ENCODE assay signal across 10 cellular contexts in genomic region chr20:43404880-43405279, GRCh38. TPM values are rescaled to one million over a fixed set of nuclear protein-coding genes. Genes with fewer than 3 reads are reported as not detected.
A peak's percentile ranks its signal among the peaks of the same experiment; 100 is the strongest.
DNase-seq lines count a peak whose midpoint lies in the region; ATAC-seq and TF ChIP-seq lines count a peak whose summit lies in the region.
"Had no signal": no experiment of that assay in that cellular context is flagged by ENCODE, and none has a peak within 500 bp of the region (broad histone marks: within the 10 kb centered on the region; RNA-seq: fewer than 3 reads in every experiment).

No MANE protein-coding gene starts in this region.

- H3K4me3 ChIP-seq in transverse colon: no peak overlapping the region

- H3K4me1 ChIP-seq in foreskin keratinocyte (no peaks in the 10 kb centered on the region), transverse colon (no peaks in the 10 kb centered on the region)

- no peak for TF ChIP-seq POLR2A in transverse colon (IDR thresholded peaks at IDR 0.05)

- H3K27me3 ChIP-seq in foreskin keratinocyte (no peaks in the 10 kb centered on the region), transverse colon (peaks cover 9% of the 10 kb centered on the region)

- TF ChIP-seq EP300 in transverse colon (IDR thresholded peaks at IDR 0.05; ENCODE audit: low read depth): no peak

- H3K27ac ChIP-seq in foreskin keratinocyte (no peak overlapping the region), transverse colon (no peak overlapping the region)

- no peak for ATAC-seq in foreskin keratinocyte
- no peak for ATAC-seq in HG02852 (IDR thresholded peaks at IDR 0.05; ENCODE audit: unreplicated experiment)
- ATAC-seq in GM19023 (IDR thresholded peaks at IDR 0.05; ENCODE audit: unreplicated experiment): no peak
- ATAC-seq: activated CD4-positive, CD25-positive, alpha-beta regulatory T cell treated with anti-CD3 and anti-CD28 coated beads, Interleukin-2, amount 50 U/mL, for 24 hours had no signal

- peaks cover 0 to 6% of the 10 kb centered on the region in 2 donors for H3K9me3 ChIP-seq in transverse colon

- intact Hi-C loops in transverse colon (cut with DNase I; ENCODE audit: low total_unique reads): no loop called here

- no peaks in the 10 kb centered on the region for H3K36me3 ChIP-seq in transverse colon

- WGBS in transverse colon (ENCODE audit: low coverage in 1 of 2), 2 donors: 0 to 26% methylated on average over 1 to 3 of the region's 3 CpGs

- peak; percentile 35 for TF ChIP-seq CTCF in AG09319 (IDR thresholded peaks at IDR 0.05; ENCODE audit: low read depth, low read length)
- peak; percentile 51 for TF ChIP-seq CTCF in GM12874 (IDR thresholded peaks at IDR 0.05; ENCODE audit: insufficient read depth, low read depth, low read length)
- peak; percentile 31 for TF ChIP-seq CTCF in foreskin keratinocyte (conservative IDR thresholded peaks at IDR 0.05)
- peak in 1 of 5 experiments; percentile 8 for TF ChIP-seq CTCF in transverse colon (IDR thresholded peaks at IDR 0.05)

- no peak for DNase-seq in AG09319 (ENCODE audit: extremely low read depth, low read depth)
- DNase-seq in RPMI7951 (ENCODE audit: low read depth): peak; percentile 46
- DNase-seq in foreskin keratinocyte: peak in 1 of 2 donors; percentile 3
- DNase-seq in nucleus accumbens (lab: John Stamatoyannopoulos, UW): no peak
- no peak for DNase-seq in transverse colon
- DNase-seq: NCI-H187 treated with DMSO at 0.1 percent for 48 hours had no signal

- in situ Hi-C loops in transverse colon (cut with MboI; ENCODE audit: low pct_ligation_motif_present in 1 of 4, low pct_unique_long_range_greater_than_20kb in 1 of 4, low sequenced_read_pairs in 3 of 4): loop anchor here in 3 of 4 donors (25.0 kb wide), 2 partner anchors 218 to 1668 kb away; partner anchors contain the start of gene PTPRT (in 1 of the 3)

RNA-seq across cellular contexts. Expression of gene SRSF6, which starts 52.8 kb away (rescaled TPM):
- total RNA-seq in RPMI7951 (2014; rRNA removed; shearing (Covaris generic)): 43.3 and 51.2 TPM in 2 replicates
- 75.7 and 82.6 TPM in 2 replicates for total RNA-seq in foreskin keratinocyte
- 56.8 and 65.6 TPM in 2 replicates for polyA plus RNA-seq in foreskin keratinocyte
- total RNA-seq in transverse colon: 100 to 1,000 TPM in 1 of 4 donors, 10 to 100 TPM in 3; 48.3 to 194 (median 70.1) TPM
